Comparison of ENCODE assay signal across 9 cellular contexts in genomic region chr16:21656795-21657768, GRCh38. TPM values are rescaled to one million over a fixed set of nuclear protein-coding genes. Genes with fewer than 3 reads are reported as not detected.
DNase-seq lines count a peak whose midpoint lies in the region; ATAC-seq and TF ChIP-seq lines count a peak whose summit lies in the region.
"Had no signal": no experiment of that assay in that cellular context is flagged by ENCODE, and none has a peak within 500 bp of the region (broad histone marks: within the 10 kb centered on the region; RNA-seq: fewer than 3 reads in every experiment).

No MANE protein-coding gene starts in this region.

- H3K4me3 ChIP-seq in fibroblast of the aortic adventitia (ENCODE audit: low read depth, low read length) = no peak overlapping the region

- ATAC-seq in GM18499 (IDR thresholded peaks at IDR 0.05; ENCODE audit: insufficient read depth, unreplicated experiment) (peak; percentile 63), GM21825 (IDR thresholded peaks at IDR 0.05; ENCODE audit: unreplicated experiment) (no peak), HG02938 (IDR thresholded peaks at IDR 0.05; ENCODE audit: unreplicated experiment) (no peak)

- TF ChIP-seq CTCF in fibroblast of the aortic adventitia (IDR thresholded peaks at IDR 0.05; ENCODE audit: insufficient read depth, low read length) = peak; percentile 85

- DNase-seq in COLO668 (lab: John Stamatoyannopoulos, UW; ENCODE audit: unreplicated experiment) = peak; percentile 8
- DNase-seq in NCI-H2029 treated with DMSO at 0.1 percent for 48 hours (lab: John Stamatoyannopoulos, UW) = peak; percentile 43
- DNase-seq in activated CD4-positive, alpha-beta T cell treated with anti-CD3 and anti-CD28 coated beads for 4 hours = peak; percentile 27 to 53
- peak; percentile 77 for DNase-seq in fibroblast of the aortic adventitia (ENCODE audit: low read depth)
- DNase-seq in putamen (ENCODE audit: low spot score) = peak; percentile 49
- DNase-seq: activated T-cell treated with anti-CD3 and anti-CD28 coated beads, Interleukin-2, amount 50 U/mL, for 4 hours had no signal

RNA-seq across cellular contexts. Expression of gene IGSF6, which starts 4.7 kb away (rescaled TPM):
- 0.08 TPM in 1 of 2 replicates, not detected in the other for total RNA-seq in fibroblast of the aortic adventitia (ENCODE audit: low replicate concordance)
- total RNA-seq: activated T-cell treated with anti-CD3 and anti-CD28 coated beads, Interleukin-2, amount 50 U/mL, for 4 hours had no signal

RNA-seq across cellular contexts. Expression of gene OTOA, which starts 6.7 kb away (rescaled TPM):
- 0.09 TPM in 1 of 2 replicates, not detected in the other for total RNA-seq in fibroblast of the aortic adventitia (ENCODE audit: low replicate concordance)
- total RNA-seq: activated T-cell treated with anti-CD3 and anti-CD28 coated beads, Interleukin-2, amount 50 U/mL, for 4 hours had no signal

RNA-seq across cellular contexts. Expression of gene METTL9, which starts 57.7 kb away (rescaled TPM):
- total RNA-seq in fibroblast of the aortic adventitia (ENCODE audit: low replicate concordance) = 221 and 390 TPM in 2 replicates

Comparison
In these comparisons a context has a peak if more than half of its experiments do, and no peak if none do; other contexts are left out.
1. DNase-seq: peak in every context shown above with its lines; median percentile 77 in fibroblast of the aortic adventitia; 49 in putamen; 43 in NCI-H2029 treated with DMSO at 0.1 percent for 48 hours; 40 in activated CD4-positive, alpha-beta T cell treated with anti-CD3 and anti-CD28 coated beads for 4 hours; 8 in COLO668.